ENCODE assay signal across 9 cellular contexts in the genomic region with DNA sequence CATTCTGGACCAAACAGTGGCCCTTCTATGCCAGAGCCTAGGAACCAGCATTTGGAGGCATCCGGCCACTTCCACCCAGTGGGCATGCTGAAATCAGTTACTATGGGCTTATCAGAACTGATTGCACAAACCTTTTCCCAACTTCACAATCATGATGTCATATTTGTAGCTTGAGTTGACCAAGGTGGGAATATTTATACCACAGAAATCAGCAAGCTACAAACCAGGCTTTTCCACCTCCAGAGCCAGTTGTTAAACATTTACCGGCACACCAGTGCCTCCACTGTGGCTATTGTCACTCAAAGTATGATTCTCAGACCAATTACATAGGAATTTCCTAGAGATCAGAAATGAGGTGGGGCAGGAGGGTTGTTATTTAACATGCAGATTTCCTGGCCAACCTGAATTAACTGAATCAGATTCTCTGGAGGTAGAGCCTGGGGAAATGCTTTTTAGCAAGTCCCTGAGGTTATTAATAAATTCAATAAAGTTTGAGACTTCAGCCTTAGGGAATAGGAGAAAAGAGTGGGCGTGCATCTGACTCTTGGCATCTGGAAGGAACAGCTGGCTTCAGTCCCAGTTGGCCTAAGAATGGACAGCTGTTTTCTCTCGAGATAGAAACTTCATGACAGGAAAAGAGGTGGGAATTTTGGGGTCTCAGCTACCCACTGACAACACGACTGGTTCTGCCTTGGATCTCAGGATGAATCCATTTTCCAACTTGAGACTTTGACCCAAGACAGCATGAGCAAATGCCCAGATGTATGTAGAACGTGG.
DNase-seq lines count a peak whose midpoint lies in the region; ATAC-seq, FAIRE-seq and TF ChIP-seq lines count a peak whose summit lies in the region.
"Had no signal": no experiment of that assay in that cellular context is flagged by ENCODE, and none has a peak within 500 bp of the region (broad histone marks: within the 10 kb centered on the region; RNA-seq: fewer than 3 reads in every experiment).

No MANE protein-coding gene starts in this region.

- WGBS in GM12878 (ENCODE audit: insufficient coverage, insufficient replicate concordance, low lambda C conversion rate, missing lambda C conversion rate): 88% methylated on average over 6 of the region's 6 CpGs
- WGBS in hepatocyte (ENCODE audit: low lambda C conversion rate, missing lambda C conversion rate): 51% methylated on average over 6 of the region's 6 CpGs

- no peak overlapping the region for H2AFZ ChIP-seq in GM12878 (ENCODE audit: control insufficient read depth, low read depth, low read length)
- no peak overlapping the region for H2AFZ ChIP-seq in hepatocyte

- no peak for ATAC-seq in CD8-positive, alpha-beta T cell
- ATAC-seq in GM12878 (no peak), HG03280 (IDR thresholded peaks at IDR 0.05; ENCODE audit: unreplicated experiment) (no peak)

- H4K20me1 ChIP-seq in GM12878 (ENCODE audit: control insufficient read depth, insufficient read depth): no peaks in the 10 kb centered on the region
- H4K20me1 ChIP-seq in hepatocyte (ENCODE audit: insufficient read depth, poor library complexity, severe bottlenecking): no peaks in the 10 kb centered on the region

- no peak overlapping the region for H3K4me3 ChIP-seq in CD8-positive, alpha-beta T cell (ENCODE audit: low read depth, low read length)
- H3K4me3 ChIP-seq in GM12878 (no peak overlapping the region), hepatocyte (no peak overlapping the region)

- no TSS peak for BruUV-seq in GM12878 (replicated peaks; lab: Mats Ljungman, UMichigan)

- no peaks in the 10 kb centered on the region for H3K27me3 Mint-ChIP-seq in CD8-positive, alpha-beta T cell (ENCODE audit: low read depth)

- H3K4me1 Mint-ChIP-seq in CD8-positive, alpha-beta T cell (ENCODE audit: low read depth): peaks cover 43% of the 10 kb centered on the region

- no peak for TF ChIP-seq POLR2A in GM12878 (IDR thresholded peaks at IDR 0.05; ENCODE audit: low read depth, low read length)

- CTCF ChIA-PET in CD8-positive, alpha-beta T cell (lab: Charles Lee): interaction anchor here (1.0 to 2.0 kb wide), 6 partner anchors 10 to 386 kb away, joined by 3 to 6 read pairs (median 4); no protein-coding TSS in a partner anchor
- CTCF ChIA-PET in GM12878 (lab: Yijun Ruan, JAX): interaction anchor here (0.6 to 2.6 kb wide), 9 partner anchors 11 to 298 kb away, joined by 3 to 9 read pairs (median 3); no protein-coding TSS in a partner anchor

- peak overlapping the region; percentile 58 for H3K4me3 Mint-ChIP-seq in CD8-positive, alpha-beta T cell

- no peak for FAIRE-seq in GM12878 (lab: Jason Lieb, UNC)

- no peak overlapping the region for H3K9ac ChIP-seq in GM12878 (ENCODE audit: control insufficient read depth, insufficient read depth, low read length)

- H3K9me3 ChIP-seq in CD8-positive, alpha-beta T cell (ENCODE audit: low read length): no peaks in the 10 kb centered on the region
- H3K9me3 ChIP-seq in GM12878 (replicated peaks; ENCODE audit: control insufficient read depth, insufficient read depth, low read length): no peaks in the 10 kb centered on the region
- H3K9me3 ChIP-seq in hepatocyte (ENCODE audit: low read depth): no peaks in the 10 kb centered on the region

- SMC1A ChIA-PET in GM12878 (lab: Charles Lee; ENCODE audit: uncharacterized antibody, unreplicated experiment): interaction anchor here (0.8 to 6.8 kb wide), 24 partner anchors 8 to 261 kb away, joined by 3 to 55 read pairs (median 3); no protein-coding TSS in a partner anchor

- in situ Hi-C loops in GM12878 (cut with MboI): no loop called here

- RAD21 ChIA-PET in GM12878 (lab: Charles Lee; ENCODE audit: unreplicated experiment): interaction anchor here (0.6 to 2.4 kb wide), 10 partner anchors 10 to 210 kb away, joined by 3 to 21 read pairs (median 4); no protein-coding TSS in a partner anchor

- H3K27me3 ChIP-seq in CD8-positive, alpha-beta T cell (ENCODE audit: insufficient read depth, low read length): no peaks in the 10 kb centered on the region
- H3K27me3 ChIP-seq in GM12878 (replicated peaks in 1 of 2; ENCODE audit: control insufficient read depth in 2 of 2, insufficient read depth in 2 of 2, low read length in 1 of 2) (no peaks in the 10 kb centered on the region), hepatocyte (no peaks in the 10 kb centered on the region)

- no peak for TF ChIP-seq RAD21 in GM12878 (IDR thresholded peaks at IDR 0.05; ENCODE audit: insufficient read depth, low read depth, low read length)

- H3K36me3 ChIP-seq in CD8-positive, alpha-beta T cell (ENCODE audit: insufficient read depth, low read length): no peaks in the 10 kb centered on the region
- no peaks in the 10 kb centered on the region for H3K36me3 ChIP-seq in GM12878 (ENCODE audit: control insufficient read depth in 2 of 2, insufficient read depth in 2 of 2, low read length in 1 of 2)
- no peaks in the 10 kb centered on the region for H3K36me3 ChIP-seq in hepatocyte (replicated peaks; ENCODE audit: insufficient read depth, low read depth)

- no peak overlapping the region for H3K27ac ChIP-seq in CD8-positive, alpha-beta T cell (ENCODE audit: low read depth, low read length)
- no peak overlapping the region for H3K27ac ChIP-seq in GM12878 (ENCODE audit: control insufficient read depth, insufficient read depth)
- H3K27ac ChIP-seq in hepatocyte: peak overlapping the region; percentile 99

- H3K9me2 ChIP-seq in hepatocyte (replicated peaks; ENCODE audit: insufficient read depth): no peaks in the 10 kb centered on the region

- intact Hi-C loops in CD8-positive, alpha-beta T cell (cut with DNase I, micrococcal nuclease): no loop called here
- intact Hi-C loops in GM12878 (cut with micrococcal nuclease; ENCODE audit: unreplicated experiment): loop anchor here (10.0 kb wide), 1 partner anchor 166 kb away; no protein-coding TSS in a partner anchor

- H3K79me2 ChIP-seq in GM12878 (ENCODE audit: control insufficient read depth, insufficient read depth, low read length): no peaks in the 10 kb centered on the region
- no peaks in the 10 kb centered on the region for H3K79me2 ChIP-seq in hepatocyte

- no peaks in the 10 kb centered on the region for H3K9me3 Mint-ChIP-seq in CD8-positive, alpha-beta T cell

- peak overlapping the region; percentile 80 for H3K27ac Mint-ChIP-seq in CD8-positive, alpha-beta T cell

- H3K4me2 ChIP-seq in GM12878 (ENCODE audit: control insufficient read depth, insufficient read depth) (peak overlapping the region; percentile 53), hepatocyte (peak overlapping the region; percentile 1)

- H3K4me1 ChIP-seq in CD8-positive, alpha-beta T cell (ENCODE audit: insufficient read depth, low read length): peaks cover 21% of the 10 kb centered on the region
- H3K4me1 ChIP-seq in GM12878 (ENCODE audit: control insufficient read depth, insufficient read depth, low read length) (peaks cover 21% of the 10 kb centered on the region), hepatocyte (ENCODE audit: insufficient read depth) (peaks cover 65% of the 10 kb centered on the region)

- POLR2A ChIA-PET in CD8-positive, alpha-beta T cell (lab: Charles Lee): interaction anchor here (7.0 kb wide), 1 partner anchor 12 kb away, joined by 42 read pairs; no protein-coding TSS in a partner anchor
- POLR2A ChIA-PET in GM12878 (lab: Charles Lee): interaction anchor here (0.6 to 4.5 kb wide), 5 partner anchors 9 to 117 kb away, joined by 3 to 20 read pairs (median 4); no protein-coding TSS in a partner anchor

- TF ChIP-seq EP300 in GM12878 (IDR thresholded peaks at IDR 0.05; ENCODE audit: borderline replicate concordance in 1 of 2, control insufficient read depth in 1 of 2, low read depth in 2 of 2, low read length in 2 of 2): no peak

- no peaks in the 10 kb centered on the region for H3K36me3 Mint-ChIP-seq in CD8-positive, alpha-beta T cell

- TF ChIP-seq CTCF in CD8-positive, alpha-beta T cell (IDR thresholded peaks at IDR 0.05): no peak
- TF ChIP-seq CTCF in GM12878 (IDR thresholded peaks at IDR 0.05 in 2 of 3, conservative IDR thresholded peaks at IDR 0.05 in 1 of 3; ENCODE audit: control insufficient read depth in 2 of 3, extremely low read depth in 1 of 3, insufficient read depth in 1 of 3, low read depth in 3 of 3, low read length in 3 of 3) (no peak), hepatocyte (IDR thresholded peaks at IDR 0.05; ENCODE audit: poor library complexity) (no peak)

- no peak for DNase-seq in CD8-positive, alpha-beta T cell
- DNase-seq in GM12878 (ENCODE audit: low read depth, low spot score): no peak
- DNase-seq in hepatocyte (ENCODE audit: low spot score): peak; percentile 56
- DNase-seq in renal cortical epithelial cell (ENCODE audit: low read depth): peak; percentile 94
- DNase-seq in NCI-H146 (lab: John Stamatoyannopoulos, UW): no peak
- no peak for DNase-seq in activated T-cell treated with anti-CD3 and anti-CD28 coated beads, Interleukin-2, amount 50 U/mL, for 48 hours
- no peak for DNase-seq in epidermal melanocyte (ENCODE audit: insufficient read length, low spot score)
- DNase-seq: NCI-H1092 treated with DMSO at 0.1 percent for 48 hours had no signal

TF ChIP-seq in GM12878, 131 proteins besides CTCF, POLR2A, EP300 and RAD21 (continues in another document):
- TF ChIP-seq NFIC (IDR thresholded peaks at IDR 0.05; ENCODE audit: low read depth, low read length) (no peak), BHLHE40 (IDR thresholded peaks at IDR 0.05; ENCODE audit: borderline replicate concordance in 1 of 2, low read depth in 2 of 2, low read length in 1 of 2) (no peak), YBX1 (IDR thresholded peaks at IDR 0.05) (no peak)
- TF ChIP-seq, protein P1, sequence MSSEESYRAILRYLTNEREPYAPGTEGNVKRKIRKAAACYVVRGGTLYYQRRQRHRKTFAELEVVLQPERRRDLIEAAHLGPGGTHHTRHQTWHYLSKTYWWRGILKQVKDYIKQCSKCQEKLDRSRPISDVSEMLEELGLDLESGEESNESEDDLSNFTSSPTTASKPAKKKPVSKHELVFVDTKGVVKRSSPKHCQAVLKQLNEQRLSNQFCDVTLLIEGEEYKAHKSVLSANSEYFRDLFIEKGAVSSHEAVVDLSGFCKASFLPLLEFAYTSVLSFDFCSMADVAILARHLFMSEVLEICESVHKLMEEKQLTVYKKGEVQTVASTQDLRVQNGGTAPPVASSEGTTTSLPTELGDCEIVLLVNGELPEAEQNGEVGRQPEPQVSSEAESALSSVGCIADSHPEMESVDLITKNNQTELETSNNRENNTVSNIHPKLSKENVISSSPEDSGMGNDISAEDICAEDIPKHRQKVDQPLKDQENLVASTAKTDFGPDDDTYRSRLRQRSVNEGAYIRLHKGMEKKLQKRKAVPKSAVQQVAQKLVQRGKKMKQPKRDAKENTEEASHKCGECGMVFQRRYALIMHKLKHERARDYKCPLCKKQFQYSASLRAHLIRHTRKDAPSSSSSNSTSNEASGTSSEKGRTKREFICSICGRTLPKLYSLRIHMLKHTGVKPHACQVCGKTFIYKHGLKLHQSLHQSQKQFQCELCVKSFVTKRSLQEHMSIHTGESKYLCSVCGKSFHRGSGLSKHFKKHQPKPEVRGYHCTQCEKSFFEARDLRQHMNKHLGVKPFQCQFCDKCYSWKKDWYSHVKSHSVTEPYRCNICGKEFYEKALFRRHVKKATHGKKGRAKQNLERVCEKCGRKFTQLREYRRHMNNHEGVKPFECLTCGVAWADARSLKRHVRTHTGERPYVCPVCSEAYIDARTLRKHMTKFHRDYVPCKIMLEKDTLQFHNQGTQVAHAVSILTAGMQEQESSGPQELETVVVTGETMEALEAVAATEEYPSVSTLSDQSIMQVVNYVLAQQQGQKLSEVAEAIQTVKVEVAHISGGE (CRISPR knock-in tag; IDR thresholded peaks at IDR 0.05): no peak

Comparison
In these comparisons a context has a peak if more than half of its experiments do, and no peak if none do; other contexts are left out.
1. DNase-seq: peak in hepatocyte (single experiment) and renal cortical epithelial cell (single experiment); none in CD8-positive, alpha-beta T cell (0 of 7), GM12878 (single experiment), NCI-H146 (single experiment), activated T-cell treated with anti-CD3 and anti-CD28 coated beads, Interleukin-2, amount 50 U/mL, for 48 hours (0 of 2) and epidermal melanocyte (single experiment).